In the genomic region with DNA sequence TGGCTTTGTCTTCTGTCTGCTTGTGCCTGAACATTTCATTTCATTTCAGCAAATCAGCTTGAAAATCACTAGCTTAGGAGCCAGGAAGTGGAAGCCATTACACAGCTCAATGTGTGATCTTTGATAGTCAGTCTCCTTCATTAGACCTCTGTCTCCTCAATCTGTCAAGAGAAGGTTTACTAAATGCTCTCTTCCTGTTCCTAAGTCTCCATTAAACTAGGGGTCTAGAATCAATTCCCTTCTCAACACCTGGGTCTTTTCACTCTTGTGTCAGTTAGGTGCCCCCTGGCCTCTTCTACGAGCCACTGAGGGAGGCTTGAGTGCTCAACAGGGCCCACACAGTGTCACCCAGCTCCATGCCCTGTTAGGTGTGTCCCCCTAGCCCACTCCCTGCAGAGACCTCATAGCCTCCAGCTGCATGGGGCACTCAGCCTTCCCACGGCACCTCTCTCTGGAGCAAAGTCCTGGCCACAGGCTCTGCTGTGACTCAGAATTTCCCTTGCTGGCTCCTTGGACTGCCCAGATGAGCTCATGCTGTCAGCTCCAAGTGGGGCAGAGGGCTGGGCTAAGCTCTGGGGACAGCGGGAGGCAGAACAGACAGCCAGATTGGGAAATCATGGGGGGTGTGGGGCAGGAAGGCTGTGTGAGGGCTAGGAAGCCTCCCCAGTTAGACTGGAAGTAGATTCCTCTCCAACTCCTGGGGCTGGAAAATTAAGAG, we compare ENCODE assay signal across 8 cellular contexts.
A peak's percentile ranks its signal among the peaks of the same experiment; 100 is the strongest.
DNase-seq lines count a peak whose midpoint lies in the region; ATAC-seq, FAIRE-seq and TF ChIP-seq lines count a peak whose summit lies in the region.

No MANE protein-coding gene starts in this region.

- POLR2A ChIA-PET in HEK293 (lab: Yijun Ruan, JAX), result interaction anchor here (1.4 kb wide), 1 partner anchor 173 kb away, joined by 3 read pairs; no protein-coding TSS in a partner anchor

- H3K36me3 Mint-ChIP-seq in T-helper 17 cell (ENCODE audit: low read depth) (peaks cover 2% of the 10 kb centered on the region), immature natural killer cell (no peaks in the 10 kb centered on the region)

- CTCF ChIA-PET in HEK293 (lab: Yijun Ruan, JAX), result interaction anchor here (0.5 to 20.2 kb wide), 12 partner anchors 9 to 407 kb away, joined by 3 to 593 read pairs (median 4); no protein-coding TSS in a partner anchor

- no peaks in the 10 kb centered on the region for H3K27me3 ChIP-seq in foreskin keratinocyte
- H3K27me3 ChIP-seq in pancreas, result no peaks in the 10 kb centered on the region

- peak overlapping the region; percentile 20; the same call in 1 of the 2 replicates for H3K27ac ChIP-seq in HEK293 (ENCODE audit: extremely low read depth, low read depth, low read length)
- H3K27ac ChIP-seq in foreskin keratinocyte, result peak overlapping the region; percentile 86
- peak overlapping the region; percentile 75 to 89 (median 84) for H3K27ac ChIP-seq in pancreas

- no peaks in the 10 kb centered on the region for H3K9me3 Mint-ChIP-seq in immature natural killer cell

- H3K4me1 ChIP-seq in HEK293 (ENCODE audit: control insufficient read depth, insufficient read depth, low read length) (peaks cover 14% of the 10 kb centered on the region), foreskin keratinocyte (peaks cover 21% of the 10 kb centered on the region), pancreas (peaks cover 0 to 29% (median 20%) of the 10 kb centered on the region in 3 donors)

- intact Hi-C loops in pancreas (cut with DNase I), result no loop called here

- H3K9me3 ChIP-seq in HEK293 (ENCODE audit: control insufficient read depth, insufficient read depth, low read depth, low read length), result no peaks in the 10 kb centered on the region
- no peaks in the 10 kb centered on the region for H3K9me3 ChIP-seq in T-helper 17 cell (ENCODE audit: control insufficient read depth, low read length, poor library complexity, severe bottlenecking)
- H3K9me3 ChIP-seq in pancreas, result no peaks in the 10 kb centered on the region

- WGBS in pancreas, 2 donors, result 27 to 34% methylated on average over 3 of the region's 3 CpGs

- H3K4me3 ChIP-seq in HEK293 (ENCODE audit: low read depth, low read length) (no peak overlapping the region), pancreas (no peak overlapping the region)

- peak; percentile 51 for FAIRE-seq in pancreas (lab: Jason Lieb, UNC)

- DNase-seq in T-helper 17 cell (no peak), foreskin keratinocyte (peak; percentile 76 to 90), pancreas (peak; percentile 80 to 98 (median 96)), immature natural killer cell (no peak)
- DNase-seq in activated CD8-positive, alpha-beta memory T cell treated with anti-CD3 and anti-CD28 coated beads for 24 hours, result no peak
- DNase-seq in stimulated activated CD8-positive, alpha-beta memory T cell treated with anti-CD3 and anti-CD28 coated beads, Interleukin-4, amount 100 ng/mL, for 48 hours, result no peak

- H3K27ac Mint-ChIP-seq in T-helper 17 cell, result peak overlapping the region; percentile 60
- no peak overlapping the region for H3K27ac Mint-ChIP-seq in immature natural killer cell

- H3K27me3 Mint-ChIP-seq in T-helper 17 cell (no peaks in the 10 kb centered on the region), immature natural killer cell (ENCODE audit: low read depth in 3 of 3) (peaks cover 0 to 4% (median 1%) of the 10 kb centered on the region in 3 donors)

- TF ChIP-seq CTCF in HEK293 (tag by site-specific recombination; IDR thresholded peaks at IDR 0.05) (no peak), foreskin keratinocyte (conservative IDR thresholded peaks at IDR 0.05) (no peak), pancreas (IDR thresholded peaks at IDR 0.05) (no peak)

- ATAC-seq in T-helper 17 cell (peak; percentile 27), foreskin keratinocyte (peak; percentile 80), pancreas (peak; percentile 85 to 91 (median 90)), GM18873 (IDR thresholded peaks at IDR 0.05; ENCODE audit: low FRiP score, unreplicated experiment) (no peak)

- H3K36me3 ChIP-seq in HEK293 (ENCODE audit: control insufficient read depth in 2 of 2, insufficient read depth in 1 of 2, low read length in 2 of 2) (peaks cover 0 to 1% of the 10 kb centered on the region in 2 experiments; a peak in 1 of 3 replicates), pancreas (no peaks in the 10 kb centered on the region)

- H3K4me3 Mint-ChIP-seq in T-helper 17 cell (no peak overlapping the region), immature natural killer cell (no peak overlapping the region)

- no peaks in the 10 kb centered on the region for H3K4me1 Mint-ChIP-seq in T-helper 17 cell
- H3K4me1 Mint-ChIP-seq in immature natural killer cell, result no peaks in the 10 kb centered on the region

TF ChIP-seq in HEK293, 187 proteins besides CTCF, POLR2A, EP300 and RAD21 (continues in another document):
- TF ChIP-seq, protein P1, sequence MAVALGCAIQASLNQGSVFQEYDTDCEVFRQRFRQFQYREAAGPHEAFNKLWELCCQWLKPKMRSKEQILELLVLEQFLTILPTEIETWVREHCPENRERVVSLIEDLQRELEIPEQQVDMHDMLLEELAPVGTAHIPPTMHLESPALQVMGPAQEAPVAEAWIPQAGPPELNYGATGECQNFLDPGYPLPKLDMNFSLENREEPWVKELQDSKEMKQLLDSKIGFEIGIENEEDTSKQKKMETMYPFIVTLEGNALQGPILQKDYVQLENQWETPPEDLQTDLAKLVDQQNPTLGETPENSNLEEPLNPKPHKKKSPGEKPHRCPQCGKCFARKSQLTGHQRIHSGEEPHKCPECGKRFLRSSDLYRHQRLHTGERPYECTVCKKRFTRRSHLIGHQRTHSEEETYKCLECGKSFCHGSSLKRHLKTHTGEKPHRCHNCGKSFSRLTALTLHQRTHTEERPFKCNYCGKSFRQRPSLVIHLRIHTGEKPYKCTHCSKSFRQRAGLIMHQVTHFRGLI (tag by site-specific recombination; IDR thresholded peaks at IDR 0.05), result peak; percentile 72; the same call in 1 of the 2 replicates
- no peak for TF ChIP-seq ZNF19 (tag by site-specific recombination; IDR thresholded peaks at IDR 0.05; ENCODE audit: low read depth)
- peak; percentile 89; the same call in 1 of the 2 replicates for TF ChIP-seq ZFP37 (tag by site-specific recombination; IDR thresholded peaks at IDR 0.05)
- TF ChIP-seq GFI1B (tag by site-specific recombination; IDR thresholded peaks at IDR 0.05), result no peak
- TF ChIP-seq ZNF843 (tag by site-specific recombination; IDR thresholded peaks at IDR 0.05), result 0 out of 2 replicates have a peak, but pooled peaks have one; percentile 18
- peak; percentile 30; the same call in 1 of the 2 replicates for TF ChIP-seq SP2 (tag by site-specific recombination; IDR thresholded peaks at IDR 0.05)
- peak; percentile 79 for TF ChIP-seq ZFHX2 (tag by site-specific recombination; conservative IDR thresholded peaks at IDR 0.05)
- TF ChIP-seq, protein P2, sequence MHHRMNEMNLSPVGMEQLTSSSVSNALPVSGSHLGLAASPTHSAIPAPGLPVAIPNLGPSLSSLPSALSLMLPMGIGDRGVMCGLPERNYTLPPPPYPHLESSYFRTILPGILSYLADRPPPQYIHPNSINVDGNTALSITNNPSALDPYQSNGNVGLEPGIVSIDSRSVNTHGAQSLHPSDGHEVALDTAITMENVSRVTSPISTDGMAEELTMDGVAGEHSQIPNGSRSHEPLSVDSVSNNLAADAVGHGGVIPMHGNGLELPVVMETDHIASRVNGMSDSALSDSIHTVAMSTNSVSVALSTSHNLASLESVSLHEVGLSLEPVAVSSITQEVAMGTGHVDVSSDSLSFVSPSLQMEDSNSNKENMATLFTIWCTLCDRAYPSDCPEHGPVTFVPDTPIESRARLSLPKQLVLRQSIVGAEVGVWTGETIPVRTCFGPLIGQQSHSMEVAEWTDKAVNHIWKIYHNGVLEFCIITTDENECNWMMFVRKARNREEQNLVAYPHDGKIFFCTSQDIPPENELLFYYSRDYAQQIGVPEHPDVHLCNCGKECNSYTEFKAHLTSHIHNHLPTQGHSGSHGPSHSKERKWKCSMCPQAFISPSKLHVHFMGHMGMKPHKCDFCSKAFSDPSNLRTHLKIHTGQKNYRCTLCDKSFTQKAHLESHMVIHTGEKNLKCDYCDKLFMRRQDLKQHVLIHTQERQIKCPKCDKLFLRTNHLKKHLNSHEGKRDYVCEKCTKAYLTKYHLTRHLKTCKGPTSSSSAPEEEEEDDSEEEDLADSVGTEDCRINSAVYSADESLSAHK (tag by site-specific recombination; IDR thresholded peaks at IDR 0.05), result no peak
- TF ChIP-seq ZNF596 (tag by site-specific recombination; IDR thresholded peaks at IDR 0.05), result no peak
- TF ChIP-seq REPIN1 (tag by site-specific recombination; IDR thresholded peaks at IDR 0.05; ENCODE audit: low read depth), result no peak
- peak; percentile 71; the same call in 1 of the 2 replicates for TF ChIP-seq BCL11A (tag by site-specific recombination; IDR thresholded peaks at IDR 0.05; ENCODE audit: low read depth)
- no peak for TF ChIP-seq ZNF585B (tag by site-specific recombination; IDR thresholded peaks at IDR 0.05)
- no peak for TF ChIP-seq ZNF791 (tag by site-specific recombination; IDR thresholded peaks at IDR 0.05)
- no peak for TF ChIP-seq ZNF292 (tag by site-specific recombination; IDR thresholded peaks at IDR 0.05; ENCODE audit: borderline replicate concordance, low read depth)
- TF ChIP-seq ZNF341 (tag by site-specific recombination; IDR thresholded peaks at IDR 0.05; ENCODE audit: low read depth), result peak; percentile 88
- TF ChIP-seq ZNF175 (tag by site-specific recombination; IDR thresholded peaks at IDR 0.05), result no peak
- TF ChIP-seq, protein P3, sequence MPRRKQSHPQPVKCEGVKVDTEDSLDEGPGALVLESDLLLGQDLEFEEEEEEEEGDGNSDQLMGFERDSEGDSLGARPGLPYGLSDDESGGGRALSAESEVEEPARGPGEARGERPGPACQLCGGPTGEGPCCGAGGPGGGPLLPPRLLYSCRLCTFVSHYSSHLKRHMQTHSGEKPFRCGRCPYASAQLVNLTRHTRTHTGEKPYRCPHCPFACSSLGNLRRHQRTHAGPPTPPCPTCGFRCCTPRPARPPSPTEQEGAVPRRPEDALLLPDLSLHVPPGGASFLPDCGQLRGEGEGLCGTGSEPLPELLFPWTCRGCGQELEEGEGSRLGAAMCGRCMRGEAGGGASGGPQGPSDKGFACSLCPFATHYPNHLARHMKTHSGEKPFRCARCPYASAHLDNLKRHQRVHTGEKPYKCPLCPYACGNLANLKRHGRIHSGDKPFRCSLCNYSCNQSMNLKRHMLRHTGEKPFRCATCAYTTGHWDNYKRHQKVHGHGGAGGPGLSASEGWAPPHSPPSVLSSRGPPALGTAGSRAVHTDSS (tag by site-specific recombination; IDR thresholded peaks at IDR 0.05), result no peak

Comparison
In these comparisons a context has a peak if more than half of its experiments do, and no peak if none do; other contexts are left out.
1. H3K27ac ChIP-seq: peak in every context shown above with its lines; median percentile 86 in foreskin keratinocyte; 84 in pancreas; 20 in HEK293.
2. DNase-seq: peak in foreskin keratinocyte (2 of 2) and pancreas (6 of 6); none in T-helper 17 cell (0 of 3), activated CD8-positive, alpha-beta memory T cell treated with anti-CD3 and anti-CD28 coated beads for 24 hours (single experiment), stimulated activated CD8-positive, alpha-beta memory T cell treated with anti-CD3 and anti-CD28 coated beads, Interleukin-4, amount 100 ng/mL, for 48 hours (single experiment) and immature natural killer cell (0 of 3).